Comparison of ENCODE assay signal across 6 cellular contexts in the genomic region with DNA sequence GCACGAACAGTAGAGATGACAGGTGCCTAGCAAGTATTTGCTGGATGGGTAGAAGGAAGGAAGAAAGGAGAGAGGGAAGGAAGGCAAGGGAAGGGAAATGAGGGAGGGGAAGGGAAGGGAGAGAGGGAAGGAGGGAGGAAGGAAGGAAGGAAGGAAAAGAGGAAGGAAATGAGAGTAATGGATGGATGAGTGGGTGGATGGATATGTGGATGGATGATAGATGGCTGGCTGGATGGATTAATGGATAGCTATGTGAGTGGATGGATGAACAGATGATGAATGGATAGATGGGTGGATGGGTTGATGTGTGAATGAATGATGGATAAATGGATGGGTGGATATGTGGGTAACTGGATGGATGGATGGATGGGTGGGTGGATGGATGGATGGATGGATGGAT.
"Had no signal": no experiment of that assay in that cellular context is flagged by ENCODE, and none has a peak within 500 bp of the region (broad histone marks: within the 10 kb centered on the region; RNA-seq: fewer than 3 reads in every experiment).

No MANE protein-coding gene starts in this region.

- H3K4me3 ChIP-seq: GM23338, HAP-1 had no signal

- H3K4me1 ChIP-seq: HAP-1 had no signal

- ATAC-seq: GM23338, HCT116 had no signal

- H3K9me3 ChIP-seq: HAP-1 had no signal

- H3K27ac ChIP-seq: HL-60 had no signal

- H2AFZ ChIP-seq: GM23338 had no signal

- DNase-seq: H7, KG1 had no signal

- H3K36me3 ChIP-seq: HAP-1 had no signal

- H3K4me2 ChIP-seq: GM23338 had no signal
